In the genomic region with DNA sequence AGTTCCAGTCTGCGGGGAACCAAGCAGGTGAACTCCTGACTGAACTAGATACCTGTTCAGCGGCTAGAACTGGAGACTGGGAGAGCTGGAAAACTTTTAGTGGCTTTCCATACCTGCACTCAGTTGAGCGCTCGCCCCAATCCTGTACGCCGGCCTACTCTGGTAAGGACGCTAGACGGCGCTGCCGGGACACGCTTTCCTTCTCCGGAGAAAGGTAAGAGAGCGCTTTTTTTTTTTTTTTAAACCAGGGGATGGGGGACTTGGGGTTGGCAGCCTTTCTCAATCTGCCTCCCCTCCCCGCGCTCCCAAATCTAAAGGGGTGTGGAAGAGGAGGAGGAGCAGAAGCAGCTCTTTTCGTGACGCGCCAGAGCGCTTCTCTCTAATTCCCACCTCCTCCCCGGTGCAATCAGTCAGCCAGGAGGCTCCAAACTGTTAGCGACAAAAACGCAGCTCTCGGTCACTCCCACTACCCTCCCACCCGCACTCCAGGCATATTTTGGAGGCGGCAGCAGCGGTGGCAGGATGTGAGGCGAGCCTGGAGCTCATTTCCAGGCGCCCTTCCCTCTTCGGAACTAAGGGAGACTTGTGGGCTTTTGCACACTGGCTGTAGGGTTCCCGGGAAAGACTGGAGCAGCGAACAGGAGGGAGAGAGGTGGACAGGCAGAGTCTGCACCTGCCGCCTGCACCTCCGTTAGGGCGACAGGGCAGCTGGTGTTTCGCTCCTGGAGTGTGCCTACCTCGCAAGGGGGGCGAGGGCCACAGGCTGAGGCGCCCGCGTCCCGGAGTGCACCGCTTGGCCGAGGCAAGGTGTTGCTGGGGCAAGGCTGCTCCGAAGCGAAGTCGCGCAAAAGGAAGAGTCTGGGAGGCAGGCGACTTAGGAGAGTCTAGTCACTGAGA, we compare ENCODE assay signal across 8 cellular contexts. TPM values are rescaled to one million over a fixed set of nuclear protein-coding genes. Genes with fewer than 3 reads are reported as not detected.
DNase-seq lines count a peak whose midpoint lies in the region; ATAC-seq and TF ChIP-seq lines count a peak whose summit lies in the region.

IL1RAPL2 (plus strand) TSS at position 409 of the 897 bp plus-strand sequence.

- intact Hi-C loops in left colon (cut with DNase I, micrococcal nuclease) = no loop called here

- in situ Hi-C loops in Caki2 (cut with HindIII; ENCODE audit: low pct_unique_long_range_greater_than_20kb, low sequenced_read_pairs) = no loop called here
- in situ Hi-C loops in astrocyte of the spinal cord (cut with HindIII; ENCODE audit: low sequenced_read_pairs) = no loop called here

- peak; percentile 50 for ATAC-seq in left colon
- ATAC-seq in GM21367 (IDR thresholded peaks at IDR 0.05; ENCODE audit: unreplicated experiment) = no peak
- ATAC-seq in HG02623 (IDR thresholded peaks at IDR 0.05; ENCODE audit: unreplicated experiment) = no peak
- ATAC-seq in HG03108 (IDR thresholded peaks at IDR 0.05; ENCODE audit: unreplicated experiment) = no peak
- ATAC-seq in GM18517 (IDR thresholded peaks at IDR 0.05; ENCODE audit: unreplicated experiment) = no peak

- H3K4me3 ChIP-seq in HFF-Myc (replicated peaks; ENCODE audit: low read depth, low read length) = no peak within 1 kb of the TSS
- no peak within 1 kb of the TSS for H3K4me3 ChIP-seq in astrocyte of the spinal cord (ENCODE audit: low read depth, low read length)

- TF ChIP-seq CTCF in HFF-Myc (IDR thresholded peaks at IDR 0.05; ENCODE audit: low read depth, low read length, missing control alignments) (peak; percentile 59), astrocyte of the spinal cord (IDR thresholded peaks at IDR 0.05; ENCODE audit: low read depth, low read length) (peak; percentile 76)

- peak; percentile 44 for DNase-seq in Caki2 (ENCODE audit: low read depth)
- DNase-seq in HFF-Myc (ENCODE audit: extremely low read depth, low read depth) = no peak
- peak; percentile 10 for DNase-seq in astrocyte of the spinal cord (ENCODE audit: low read depth, low spot score)
- peak in 1 of 2 donors; percentile 39 for DNase-seq in left colon

RNA-seq across cellular contexts. Expression of gene IL1RAPL2, which starts in this region (rescaled TPM):
- not detected in 2 replicates for total RNA-seq in Caki2 (2014; rRNA removed; shearing (Covaris generic); ENCODE audit: low replicate concordance)
- total RNA-seq in left colon = not detected

Comparison
In these comparisons a context has a peak if more than half of its experiments do, and no peak if none do; other contexts are left out.
1. Peak in DNase-seq in Caki2; RNA of the gene not detected or under 1 TPM.
2. Peak in ATAC-seq in left colon; RNA of the gene not detected or under 1 TPM.